Comparison of ENCODE assay signal across 17 cellular contexts in genomic region chr16:68533937-68534336, GRCh38. TPM values are rescaled to one million over a fixed set of nuclear protein-coding genes. Genes with fewer than 3 reads are reported as not detected.
DNase-seq lines count a peak whose midpoint lies in the region; ATAC-seq and TF ChIP-seq lines count a peak whose summit lies in the region.
"Had no signal": no experiment of that assay in that cellular context is flagged by ENCODE, and none has a peak within 500 bp of the region (broad histone marks: within the 10 kb centered on the region; RNA-seq: fewer than 3 reads in every experiment).

No MANE protein-coding gene starts in this region.

- no peak for TF ChIP-seq EP300 in SK-N-SH (IDR thresholded peaks at IDR 0.05; ENCODE audit: borderline replicate concordance in 1 of 2, low read depth in 1 of 2, low read length in 1 of 2)

- H3K4me3 ChIP-seq in SK-N-SH (ENCODE audit: low read depth in 2 of 2, low read length in 1 of 2): no peak overlapping the region
- H3K4me3 ChIP-seq: BLaER1 had no signal

- CTCF ChIA-PET in SK-N-SH (lab: Yijun Ruan, JAX): interaction anchor here (0.9 kb wide), 1 partner anchor 13 kb away, joined by 4 read pairs; no protein-coding TSS in a partner anchor

- POLR2A ChIA-PET in SK-N-SH (lab: Yijun Ruan, JAX): no interaction called here

- 94% methylated on average over 5 of the region's 5 CpGs for WGBS in SK-N-SH (ENCODE audit: low lambda C conversion rate)

- no peak for ATAC-seq in SK-N-SH treated with all-trans-retinoic acid at 6 μM for 48 hours
- ATAC-seq: CD8-positive, alpha-beta T cell had no signal

- peaks cover 42% of the 10 kb centered on the region for H3K36me3 Mint-ChIP-seq in nephron (ENCODE audit: low read depth)
- H3K36me3 Mint-ChIP-seq: CD14-positive monocyte had no signal

- H3K27ac ChIP-seq in SK-N-SH (ENCODE audit: low read depth in 2 of 2, low read length in 1 of 2): no peak overlapping the region
- H3K27ac ChIP-seq: BLaER1 had no signal

- TF ChIP-seq CTCF in SK-N-SH (IDR thresholded peaks at IDR 0.05): no peak
- no peak for TF ChIP-seq CTCF in nephron (IDR thresholded peaks at IDR 0.05; ENCODE audit: unreplicated experiment in 3 of 3)

- no peaks in the 10 kb centered on the region for H4K20me1 ChIP-seq in SK-N-SH (ENCODE audit: insufficient read depth)
- H4K20me1 ChIP-seq: BLaER1 had no signal

- H3K4me1 Mint-ChIP-seq in nephron: peaks cover 9% of the 10 kb centered on the region

- peaks cover 6% of the 10 kb centered on the region for H3K27me3 Mint-ChIP-seq in nephron (ENCODE audit: low read depth)

- no peaks in the 10 kb centered on the region for H3K36me3 ChIP-seq in SK-N-SH (replicated peaks in 1 of 2; ENCODE audit: control insufficient read depth in 1 of 2, insufficient read depth in 2 of 2, low read length in 1 of 2)
- H3K36me3 ChIP-seq: BE2C had no signal

- H3K9me3 ChIP-seq in SK-N-SH: no peaks in the 10 kb centered on the region
- H3K9me3 ChIP-seq: BE2C had no signal

- DNase-seq in SK-N-SH: no peak
- no peak for DNase-seq in NCI-H2029 (lab: John Stamatoyannopoulos, UW)
- DNase-seq in anterior cingulate cortex (lab: John Stamatoyannopoulos, UW): no peak
- DNase-seq: 8988T; ACHN; BE2C; C1 segment of cervical spinal cord; Caco-2; Calu3; CD4-positive, CD25-positive, alpha-beta regulatory T cell; CD8-positive, alpha-beta T cell; DMS79 treated with DMSO at 0.1 percent for 48 hours; GF-D8 had no signal

- H3F3A ChIP-seq in SK-N-SH (replicated peaks; ENCODE audit: insufficient read depth): no peaks in the 10 kb centered on the region

- peaks cover 16% of the 10 kb centered on the region for H3K9me3 Mint-ChIP-seq in nephron
- H3K9me3 Mint-ChIP-seq: CD4-positive, CD25-positive, alpha-beta regulatory T cell had no signal

- TF ChIP-seq RAD21 in SK-N-SH (IDR thresholded peaks at IDR 0.05; ENCODE audit: low read length): no peak

- H3K9me2 ChIP-seq in SK-N-SH: no peaks in the 10 kb centered on the region

- H3K9ac ChIP-seq in SK-N-SH: no peak overlapping the region
- H3K9ac ChIP-seq: BLaER1 had no signal

- no peak overlapping the region for H2AFZ ChIP-seq in SK-N-SH (ENCODE audit: low read depth)

- H3K4me2 ChIP-seq in SK-N-SH: no peak overlapping the region
- H3K4me2 ChIP-seq: BLaER1 had no signal

- peaks cover 9 to 11% of the 10 kb centered on the region in 2 experiments; a peak in 2 of 4 replicates for H3K4me1 ChIP-seq in SK-N-SH (ENCODE audit: control insufficient read depth in 1 of 2, insufficient read depth in 2 of 2, low read depth in 1 of 2, low read length in 1 of 2)
- H3K4me1 ChIP-seq: BE2C, Caco-2 had no signal

- no peak overlapping the region for H3K27ac Mint-ChIP-seq in nephron
- H3K27ac Mint-ChIP-seq: CD4-positive, CD25-positive, alpha-beta regulatory T cell; CD8-positive, alpha-beta T cell had no signal

- no peaks in the 10 kb centered on the region for H3K79me2 ChIP-seq in SK-N-SH (ENCODE audit: insufficient read depth)

- no peaks in the 10 kb centered on the region for H3K27me3 ChIP-seq in SK-N-SH (ENCODE audit: insufficient read depth)
- H3K27me3 ChIP-seq: BE2C, BLaER1 had no signal

- H3K4me3 Mint-ChIP-seq in nephron: peak overlapping the region in 2 of 3 experiments; percentile 31 to 59
- H3K4me3 Mint-ChIP-seq: CD14-positive monocyte; CD8-positive, alpha-beta T cell had no signal

TF ChIP-seq in SK-N-SH treated with all-trans-retinoic acid at 6 μM for 48 hours, 23 proteins besides CTCF, POLR2A, EP300 and RAD21:
- no peak for TF ChIP-seq ZNF70 (CRISPR knock-in tag; IDR thresholded peaks at IDR 0.05)
- TF ChIP-seq ZFP30 (CRISPR knock-in tag; IDR thresholded peaks at IDR 0.05): peak; percentile 92
- TF ChIP-seq ZFP3 (CRISPR knock-in tag; IDR thresholded peaks at IDR 0.05): no peak
- no peak for TF ChIP-seq PATZ1 (CRISPR knock-in tag; IDR thresholded peaks at IDR 0.05; ENCODE audit: borderline replicate concordance)
- TF ChIP-seq ESRRG (CRISPR knock-in tag; IDR thresholded peaks at IDR 0.05): no peak
- no peak for TF ChIP-seq RARB (CRISPR knock-in tag; IDR thresholded peaks at IDR 0.05)

TF ChIP-seq in SK-N-SH, 30 proteins besides CTCF, POLR2A, EP300 and RAD21:
- TF ChIP-seq ELF1 (IDR thresholded peaks at IDR 0.05) (no peak), MAX (IDR thresholded peaks at IDR 0.05; ENCODE audit: low read depth) (no peak), NFIC (IDR thresholded peaks at IDR 0.05; ENCODE audit: borderline replicate concordance) (no peak), MXI1 (IDR thresholded peaks at IDR 0.05; ENCODE audit: low read depth, low read length) (no peak), TEAD4 (IDR thresholded peaks at IDR 0.05; ENCODE audit: borderline replicate concordance, insufficient read depth) (no peak), ZBTB33 (IDR thresholded peaks at IDR 0.05; ENCODE audit: borderline replicate concordance, low read depth) (no peak)

RNA-seq across cellular contexts. Expression of gene ZFP90, which starts 5.2 kb away (rescaled TPM):
- polyA plus RNA-seq in SK-N-SH (2012; rRNA removed): 9.9 and 13.2 TPM in 2 replicates
- 8.7 and 9.5 TPM in 2 replicates for polyA plus RNA-seq in SK-N-SH (2012; cell fraction: cytosol; rRNA removed)
- 25.2 and 30.9 TPM in 2 replicates for polyA plus RNA-seq in SK-N-SH (2012; cell fraction: nucleus; rRNA removed)
